Comparison of ENCODE assay signal across 1 cellular context in the genomic region with DNA sequence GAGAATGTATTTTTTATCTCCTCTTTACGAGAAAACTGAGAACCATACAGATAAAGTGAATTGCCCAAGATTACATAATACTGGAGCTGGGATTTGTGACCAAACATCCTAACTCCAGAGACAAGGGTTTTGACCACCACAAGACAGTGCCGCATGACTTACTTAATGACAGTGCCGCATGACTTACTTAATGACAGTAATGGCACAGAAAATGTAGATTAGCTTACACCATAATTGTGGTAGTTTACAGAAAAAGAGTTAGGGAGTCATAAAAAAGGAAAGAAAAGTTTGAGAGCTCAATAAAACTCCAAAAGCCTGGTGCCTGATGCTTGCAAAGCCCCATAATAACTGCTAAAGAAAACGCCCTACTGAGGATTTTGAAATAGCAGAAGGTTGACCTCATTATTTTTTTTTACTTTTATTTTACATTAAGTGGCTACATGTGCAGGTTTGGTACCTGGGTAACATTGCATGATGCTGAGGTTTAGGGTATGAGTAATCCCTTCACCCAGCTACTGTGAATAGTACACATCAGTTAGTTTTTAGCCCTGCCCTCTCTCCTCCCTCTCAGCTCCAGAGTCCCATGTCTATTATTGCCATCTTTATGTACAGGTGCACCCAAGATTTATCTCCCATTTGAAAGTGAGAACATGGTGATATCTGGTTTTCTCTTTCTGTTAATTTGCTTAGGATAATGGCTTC.
A peak's percentile ranks its signal among the peaks of the same experiment; 100 is the strongest.
TF ChIP-seq lines count a peak whose summit lies in the region.

No MANE protein-coding gene starts in this region.

TF ChIP-seq in HEK293, 187 proteins besides CTCF, POLR2A, EP300 and RAD21 (continued from another document and continues in another):
- TF ChIP-seq, protein P1, sequence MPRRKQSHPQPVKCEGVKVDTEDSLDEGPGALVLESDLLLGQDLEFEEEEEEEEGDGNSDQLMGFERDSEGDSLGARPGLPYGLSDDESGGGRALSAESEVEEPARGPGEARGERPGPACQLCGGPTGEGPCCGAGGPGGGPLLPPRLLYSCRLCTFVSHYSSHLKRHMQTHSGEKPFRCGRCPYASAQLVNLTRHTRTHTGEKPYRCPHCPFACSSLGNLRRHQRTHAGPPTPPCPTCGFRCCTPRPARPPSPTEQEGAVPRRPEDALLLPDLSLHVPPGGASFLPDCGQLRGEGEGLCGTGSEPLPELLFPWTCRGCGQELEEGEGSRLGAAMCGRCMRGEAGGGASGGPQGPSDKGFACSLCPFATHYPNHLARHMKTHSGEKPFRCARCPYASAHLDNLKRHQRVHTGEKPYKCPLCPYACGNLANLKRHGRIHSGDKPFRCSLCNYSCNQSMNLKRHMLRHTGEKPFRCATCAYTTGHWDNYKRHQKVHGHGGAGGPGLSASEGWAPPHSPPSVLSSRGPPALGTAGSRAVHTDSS (tag by site-specific recombination; IDR thresholded peaks at IDR 0.05) = no peak
- TF ChIP-seq, protein P2, sequence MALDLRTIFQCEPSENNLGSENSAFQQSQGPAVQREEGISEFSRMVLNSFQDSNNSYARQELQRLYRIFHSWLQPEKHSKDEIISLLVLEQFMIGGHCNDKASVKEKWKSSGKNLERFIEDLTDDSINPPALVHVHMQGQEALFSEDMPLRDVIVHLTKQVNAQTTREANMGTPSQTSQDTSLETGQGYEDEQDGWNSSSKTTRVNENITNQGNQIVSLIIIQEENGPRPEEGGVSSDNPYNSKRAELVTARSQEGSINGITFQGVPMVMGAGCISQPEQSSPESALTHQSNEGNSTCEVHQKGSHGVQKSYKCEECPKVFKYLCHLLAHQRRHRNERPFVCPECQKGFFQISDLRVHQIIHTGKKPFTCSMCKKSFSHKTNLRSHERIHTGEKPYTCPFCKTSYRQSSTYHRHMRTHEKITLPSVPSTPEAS (tag by site-specific recombination; IDR thresholded peaks at IDR 0.05) = no peak
- no peak for TF ChIP-seq ZNF48 (tag by site-specific recombination; IDR thresholded peaks at IDR 0.05)
- TF ChIP-seq ZSCAN23 (tag by site-specific recombination; IDR thresholded peaks at IDR 0.05) = no peak
- TF ChIP-seq, protein P3, sequence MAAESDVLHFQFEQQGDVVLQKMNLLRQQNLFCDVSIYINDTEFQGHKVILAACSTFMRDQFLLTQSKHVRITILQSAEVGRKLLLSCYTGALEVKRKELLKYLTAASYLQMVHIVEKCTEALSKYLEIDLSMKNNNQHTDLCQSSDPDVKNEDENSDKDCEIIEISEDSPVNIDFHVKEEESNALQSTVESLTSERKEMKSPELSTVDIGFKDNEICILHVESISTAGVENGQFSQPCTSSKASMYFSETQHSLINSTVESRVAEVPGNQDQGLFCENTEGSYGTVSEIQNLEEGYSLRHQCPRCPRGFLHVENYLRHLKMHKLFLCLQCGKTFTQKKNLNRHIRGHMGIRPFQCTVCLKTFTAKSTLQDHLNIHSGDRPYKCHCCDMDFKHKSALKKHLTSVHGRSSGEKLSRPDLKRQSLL (tag by site-specific recombination; IDR thresholded peaks at IDR 0.05) = no peak
- no peak for TF ChIP-seq ZNF544 (tag by site-specific recombination; IDR thresholded peaks at IDR 0.05)
- TF ChIP-seq GFI1B (tag by site-specific recombination; IDR thresholded peaks at IDR 0.05) = no peak
- TF ChIP-seq ZNF843 (tag by site-specific recombination; IDR thresholded peaks at IDR 0.05) = peak; percentile 82
- no peak for TF ChIP-seq ZNF169 (tag by site-specific recombination; IDR thresholded peaks at IDR 0.05)
- TF ChIP-seq ZNF548 (tag by site-specific recombination; IDR thresholded peaks at IDR 0.05) = no peak
- TF ChIP-seq ZNF214 (tag by site-specific recombination; IDR thresholded peaks at IDR 0.05; ENCODE audit: borderline replicate concordance) = no peak
- TF ChIP-seq ZNF37A (tag by site-specific recombination; IDR thresholded peaks at IDR 0.05) = no peak
- no peak for TF ChIP-seq PRDM1 (tag by site-specific recombination; IDR thresholded peaks at IDR 0.05)
- TF ChIP-seq, protein P4, sequence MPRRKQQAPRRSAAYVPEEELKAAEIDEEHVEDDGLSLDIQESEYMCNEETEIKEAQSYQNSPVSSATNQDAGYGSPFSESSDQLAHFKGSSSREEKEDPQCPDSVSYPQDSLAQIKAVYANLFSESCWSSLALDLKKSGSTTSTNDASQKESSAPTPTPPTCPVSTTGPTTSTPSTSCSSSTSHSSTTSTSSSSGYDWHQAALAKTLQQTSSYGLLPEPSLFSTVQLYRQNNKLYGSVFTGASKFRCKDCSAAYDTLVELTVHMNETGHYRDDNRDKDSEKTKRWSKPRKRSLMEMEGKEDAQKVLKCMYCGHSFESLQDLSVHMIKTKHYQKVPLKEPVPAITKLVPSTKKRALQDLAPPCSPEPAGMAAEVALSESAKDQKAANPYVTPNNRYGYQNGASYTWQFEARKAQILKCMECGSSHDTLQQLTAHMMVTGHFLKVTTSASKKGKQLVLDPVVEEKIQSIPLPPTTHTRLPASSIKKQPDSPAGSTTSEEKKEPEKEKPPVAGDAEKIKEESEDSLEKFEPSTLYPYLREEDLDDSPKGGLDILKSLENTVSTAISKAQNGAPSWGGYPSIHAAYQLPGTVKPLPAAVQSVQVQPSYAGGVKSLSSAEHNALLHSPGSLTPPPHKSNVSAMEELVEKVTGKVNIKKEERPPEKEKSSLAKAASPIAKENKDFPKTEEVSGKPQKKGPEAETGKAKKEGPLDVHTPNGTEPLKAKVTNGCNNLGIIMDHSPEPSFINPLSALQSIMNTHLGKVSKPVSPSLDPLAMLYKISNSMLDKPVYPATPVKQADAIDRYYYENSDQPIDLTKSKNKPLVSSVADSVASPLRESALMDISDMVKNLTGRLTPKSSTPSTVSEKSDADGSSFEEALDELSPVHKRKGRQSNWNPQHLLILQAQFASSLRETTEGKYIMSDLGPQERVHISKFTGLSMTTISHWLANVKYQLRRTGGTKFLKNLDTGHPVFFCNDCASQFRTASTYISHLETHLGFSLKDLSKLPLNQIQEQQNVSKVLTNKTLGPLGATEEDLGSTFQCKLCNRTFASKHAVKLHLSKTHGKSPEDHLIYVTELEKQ (tag by site-specific recombination; IDR thresholded peaks at IDR 0.05; ENCODE audit: borderline replicate concordance) = peak; percentile 42; the same call in 1 of the 2 replicates
- peak; percentile 69 for TF ChIP-seq MZF1 (tag by site-specific recombination; IDR thresholded peaks at IDR 0.05; ENCODE audit: borderline replicate concordance)
- peak; percentile 50; the same call in 1 of the 2 replicates for TF ChIP-seq ZEB2 (tag by site-specific recombination; IDR thresholded peaks at IDR 0.05)
- TF ChIP-seq, protein P5, sequence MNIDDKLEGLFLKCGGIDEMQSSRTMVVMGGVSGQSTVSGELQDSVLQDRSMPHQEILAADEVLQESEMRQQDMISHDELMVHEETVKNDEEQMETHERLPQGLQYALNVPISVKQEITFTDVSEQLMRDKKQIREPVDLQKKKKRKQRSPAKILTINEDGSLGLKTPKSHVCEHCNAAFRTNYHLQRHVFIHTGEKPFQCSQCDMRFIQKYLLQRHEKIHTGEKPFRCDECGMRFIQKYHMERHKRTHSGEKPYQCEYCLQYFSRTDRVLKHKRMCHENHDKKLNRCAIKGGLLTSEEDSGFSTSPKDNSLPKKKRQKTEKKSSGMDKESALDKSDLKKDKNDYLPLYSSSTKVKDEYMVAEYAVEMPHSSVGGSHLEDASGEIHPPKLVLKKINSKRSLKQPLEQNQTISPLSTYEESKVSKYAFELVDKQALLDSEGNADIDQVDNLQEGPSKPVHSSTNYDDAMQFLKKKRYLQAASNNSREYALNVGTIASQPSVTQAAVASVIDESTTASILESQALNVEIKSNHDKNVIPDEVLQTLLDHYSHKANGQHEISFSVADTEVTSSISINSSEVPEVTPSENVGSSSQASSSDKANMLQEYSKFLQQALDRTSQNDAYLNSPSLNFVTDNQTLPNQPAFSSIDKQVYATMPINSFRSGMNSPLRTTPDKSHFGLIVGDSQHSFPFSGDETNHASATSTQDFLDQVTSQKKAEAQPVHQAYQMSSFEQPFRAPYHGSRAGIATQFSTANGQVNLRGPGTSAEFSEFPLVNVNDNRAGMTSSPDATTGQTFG (tag by site-specific recombination; IDR thresholded peaks at IDR 0.05; ENCODE audit: borderline replicate concordance) = no peak
- no peak for TF ChIP-seq ZFHX2 (tag by site-specific recombination; conservative IDR thresholded peaks at IDR 0.05)
- no peak for TF ChIP-seq ZNF132 (tag by site-specific recombination; IDR thresholded peaks at IDR 0.05; ENCODE audit: borderline replicate concordance)
- no peak for TF ChIP-seq ZFP41 (tag by site-specific recombination; IDR thresholded peaks at IDR 0.05; ENCODE audit: borderline replicate concordance)
- TF ChIP-seq, protein P6, sequence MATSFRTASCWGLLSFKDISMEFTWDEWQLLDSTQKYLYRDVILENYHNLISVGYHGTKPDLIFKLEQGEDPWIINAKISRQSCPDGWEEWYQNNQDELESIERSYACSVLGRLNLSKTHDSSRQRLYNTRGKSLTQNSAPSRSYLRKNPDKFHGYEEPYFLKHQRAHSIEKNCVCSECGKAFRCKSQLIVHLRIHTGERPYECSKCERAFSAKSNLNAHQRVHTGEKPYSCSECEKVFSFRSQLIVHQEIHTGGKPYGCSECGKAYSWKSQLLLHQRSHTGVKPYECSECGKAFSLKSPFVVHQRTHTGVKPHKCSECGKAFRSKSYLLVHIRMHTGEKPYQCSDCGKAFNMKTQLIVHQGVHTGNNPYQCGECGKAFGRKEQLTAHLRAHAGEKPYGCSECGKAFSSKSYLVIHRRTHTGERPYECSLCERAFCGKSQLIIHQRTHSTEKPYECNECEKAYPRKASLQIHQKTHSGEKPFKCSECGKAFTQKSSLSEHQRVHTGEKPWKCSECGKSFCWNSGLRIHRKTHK (tag by site-specific recombination; IDR thresholded peaks at IDR 0.05) = no peak
- TF ChIP-seq ZNF155 (tag by site-specific recombination; IDR thresholded peaks at IDR 0.05) = no peak
- TF ChIP-seq ZNF248 (tag by site-specific recombination; IDR thresholded peaks at IDR 0.05) = no peak
- TF ChIP-seq GLIS1 (tag by site-specific recombination; IDR thresholded peaks at IDR 0.05) = no peak
- TF ChIP-seq, protein P7, sequence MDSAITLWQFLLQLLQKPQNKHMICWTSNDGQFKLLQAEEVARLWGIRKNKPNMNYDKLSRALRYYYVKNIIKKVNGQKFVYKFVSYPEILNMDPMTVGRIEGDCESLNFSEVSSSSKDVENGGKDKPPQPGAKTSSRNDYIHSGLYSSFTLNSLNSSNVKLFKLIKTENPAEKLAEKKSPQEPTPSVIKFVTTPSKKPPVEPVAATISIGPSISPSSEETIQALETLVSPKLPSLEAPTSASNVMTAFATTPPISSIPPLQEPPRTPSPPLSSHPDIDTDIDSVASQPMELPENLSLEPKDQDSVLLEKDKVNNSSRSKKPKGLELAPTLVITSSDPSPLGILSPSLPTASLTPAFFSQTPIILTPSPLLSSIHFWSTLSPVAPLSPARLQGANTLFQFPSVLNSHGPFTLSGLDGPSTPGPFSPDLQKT (IDR thresholded peaks at IDR 0.05; ENCODE audit: borderline replicate concordance, low read depth, low read length) = no peak
- no peak for TF ChIP-seq ZNF426 (tag by site-specific recombination; IDR thresholded peaks at IDR 0.05)
- no peak for TF ChIP-seq ZNF341 (tag by site-specific recombination; IDR thresholded peaks at IDR 0.05; ENCODE audit: low read depth)
- no peak for TF ChIP-seq GLI2 (tag by site-specific recombination; IDR thresholded peaks at IDR 0.05; ENCODE audit: borderline replicate concordance, low read depth)
- TF ChIP-seq ZNF747 (tag by site-specific recombination; IDR thresholded peaks at IDR 0.05) = no peak
- no peak for TF ChIP-seq ZBTB21 (tag by site-specific recombination; IDR thresholded peaks at IDR 0.05)
- no peak for TF ChIP-seq YY1 (tag by site-specific recombination; IDR thresholded peaks at IDR 0.05)
- no peak for TF ChIP-seq SP2 (tag by site-specific recombination; IDR thresholded peaks at IDR 0.05)
- TF ChIP-seq ZNF16 (tag by site-specific recombination; IDR thresholded peaks at IDR 0.05; ENCODE audit: low read depth) = no peak
- TF ChIP-seq ZBTB1 (tag by site-specific recombination; IDR thresholded peaks at IDR 0.05) = no peak
- no peak for TF ChIP-seq ZFP37 (tag by site-specific recombination; IDR thresholded peaks at IDR 0.05)
- TF ChIP-seq ZNF529 (tag by site-specific recombination; IDR thresholded peaks at IDR 0.05; ENCODE audit: insufficient replicate concordance) = no peak
- TF ChIP-seq ZNF114 (tag by site-specific recombination; IDR thresholded peaks at IDR 0.05) = no peak
- TF ChIP-seq, protein P8, sequence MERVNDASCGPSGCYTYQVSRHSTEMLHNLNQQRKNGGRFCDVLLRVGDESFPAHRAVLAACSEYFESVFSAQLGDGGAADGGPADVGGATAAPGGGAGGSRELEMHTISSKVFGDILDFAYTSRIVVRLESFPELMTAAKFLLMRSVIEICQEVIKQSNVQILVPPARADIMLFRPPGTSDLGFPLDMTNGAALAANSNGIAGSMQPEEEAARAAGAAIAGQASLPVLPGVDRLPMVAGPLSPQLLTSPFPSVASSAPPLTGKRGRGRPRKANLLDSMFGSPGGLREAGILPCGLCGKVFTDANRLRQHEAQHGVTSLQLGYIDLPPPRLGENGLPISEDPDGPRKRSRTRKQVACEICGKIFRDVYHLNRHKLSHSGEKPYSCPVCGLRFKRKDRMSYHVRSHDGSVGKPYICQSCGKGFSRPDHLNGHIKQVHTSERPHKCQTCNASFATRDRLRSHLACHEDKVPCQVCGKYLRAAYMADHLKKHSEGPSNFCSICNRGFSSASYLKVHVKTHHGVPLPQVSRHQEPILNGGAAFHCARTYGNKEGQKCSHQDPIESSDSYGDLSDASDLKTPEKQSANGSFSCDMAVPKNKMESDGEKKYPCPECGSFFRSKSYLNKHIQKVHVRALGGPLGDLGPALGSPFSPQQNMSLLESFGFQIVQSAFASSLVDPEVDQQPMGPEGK (tag by site-specific recombination; IDR thresholded peaks at IDR 0.05) = no peak
- TF ChIP-seq, protein P9, sequence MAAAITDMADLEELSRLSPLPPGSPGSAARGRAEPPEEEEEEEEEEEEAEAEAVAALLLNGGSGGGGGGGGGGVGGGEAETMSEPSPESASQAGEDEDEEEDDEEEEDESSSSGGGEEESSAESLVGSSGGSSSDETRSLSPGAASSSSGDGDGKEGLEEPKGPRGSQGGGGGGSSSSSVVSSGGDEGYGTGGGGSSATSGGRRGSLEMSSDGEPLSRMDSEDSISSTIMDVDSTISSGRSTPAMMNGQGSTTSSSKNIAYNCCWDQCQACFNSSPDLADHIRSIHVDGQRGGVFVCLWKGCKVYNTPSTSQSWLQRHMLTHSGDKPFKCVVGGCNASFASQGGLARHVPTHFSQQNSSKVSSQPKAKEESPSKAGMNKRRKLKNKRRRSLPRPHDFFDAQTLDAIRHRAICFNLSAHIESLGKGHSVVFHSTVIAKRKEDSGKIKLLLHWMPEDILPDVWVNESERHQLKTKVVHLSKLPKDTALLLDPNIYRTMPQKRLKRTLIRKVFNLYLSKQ (tag by site-specific recombination; IDR thresholded peaks at IDR 0.05; ENCODE audit: borderline replicate concordance) = no peak
- TF ChIP-seq SP7 (tag by site-specific recombination; IDR thresholded peaks at IDR 0.05) = peak; percentile 71
- peak; percentile 40 for TF ChIP-seq SETDB1 (IDR thresholded peaks at IDR 0.05; ENCODE audit: insufficient read length, low read length)
- TF ChIP-seq ZNF76 (tag by site-specific recombination; IDR thresholded peaks at IDR 0.05; ENCODE audit: borderline replicate concordance, low read depth) = no peak
- no peak for TF ChIP-seq ZNF530 (tag by site-specific recombination; IDR thresholded peaks at IDR 0.05; ENCODE audit: low read depth)
- 0 out of 2 replicates have a peak, but pooled peaks have one; percentile 15 for TF ChIP-seq BCL11B (tag by site-specific recombination; IDR thresholded peaks at IDR 0.05; ENCODE audit: low read depth)
